15 cellular contexts compared by ENCODE assay signal in the genomic region with DNA sequence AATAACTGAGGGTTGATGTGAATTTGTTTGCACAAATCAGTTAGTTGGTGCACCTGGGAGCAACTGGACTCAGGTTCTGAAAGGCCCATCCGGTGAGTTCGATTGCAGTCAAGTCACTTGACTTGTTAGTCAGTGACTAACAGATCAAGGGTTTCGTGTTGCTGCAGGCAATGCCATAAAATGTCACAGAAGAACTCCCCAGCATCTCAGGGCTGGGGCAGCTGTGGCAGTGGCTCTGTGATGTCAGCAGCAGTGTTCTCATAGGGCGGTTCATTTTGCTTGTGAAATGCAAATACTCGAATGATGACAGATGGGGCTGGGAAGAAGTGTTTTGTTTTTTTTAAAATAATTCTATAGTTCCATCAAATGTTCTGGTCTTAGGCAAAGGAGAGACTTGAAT.
DNase-seq lines count a peak whose midpoint lies in the region; ATAC-seq and TF ChIP-seq lines count a peak whose summit lies in the region.
"Had no signal": no experiment of that assay in that cellular context is flagged by ENCODE, and none has a peak within 500 bp of the region (broad histone marks: within the 10 kb centered on the region; RNA-seq: fewer than 3 reads in every experiment).

No MANE protein-coding gene starts in this region.

- no peaks in the 10 kb centered on the region for H3K9me3 Mint-ChIP-seq in activated naive CD4-positive, alpha-beta T cell treated with anti-CD3 and anti-CD28 coated beads, Interleukin-2, amount 10 ng/mL, durations not matched to agents 7 days and 5 days
- H3K9me3 Mint-ChIP-seq: activated CD8-positive, alpha-beta T cell treated with anti-CD3 and anti-CD28 coated beads for 36 hours had no signal

- no peak overlapping the region for H3K4me3 Mint-ChIP-seq in activated naive CD4-positive, alpha-beta T cell treated with anti-CD3 and anti-CD28 coated beads, Interleukin-2, amount 10 ng/mL, durations not matched to agents 7 days and 5 days
- H3K4me3 Mint-ChIP-seq: activated CD8-positive, alpha-beta T cell treated with anti-CD3 and anti-CD28 coated beads for 36 hours had no signal

- no peak overlapping the region for H3K4me3 ChIP-seq in prostate gland
- H3K4me3 ChIP-seq: gastroesophageal sphincter had no signal

- no peak for TF ChIP-seq CTCF in prostate gland (IDR thresholded peaks at IDR 0.05)

- peak; percentile 89 for DNase-seq in DMS153 (lab: John Stamatoyannopoulos, UW)
- DNase-seq in NCI-H2107 treated with DMSO at 0.1 percent for 48 hours (lab: John Stamatoyannopoulos, UW; ENCODE audit: unreplicated experiment), result peak; percentile 58
- peak in 49 of 61 donors; percentile 2 to 81 (median 40) for DNase-seq in caudate nucleus (lab: John Stamatoyannopoulos, UW)
- peak; percentile 23 for DNase-seq in middle frontal gyrus (ENCODE audit: extremely low spot score, low spot score)
- no peak for DNase-seq in activated naive CD4-positive, alpha-beta T cell treated with anti-CD3 and anti-CD28 coated beads, Interleukin-2, amount 10 ng/mL, durations not matched to agents 7 days and 5 days
- no peak for DNase-seq in SKM-1 (lab: John Stamatoyannopoulos, UW; ENCODE audit: unreplicated experiment)
- DNase-seq in prostate gland (ENCODE audit: low spot score), result no peak
- DNase-seq: activated CD8-positive, alpha-beta T cell treated with anti-CD3 and anti-CD28 coated beads for 36 hours; COR-L47; kidney; WERI-Rb-1 had no signal

- no peak overlapping the region for H3K27ac Mint-ChIP-seq in activated naive CD4-positive, alpha-beta T cell treated with anti-CD3 and anti-CD28 coated beads, Interleukin-2, amount 10 ng/mL, durations not matched to agents 7 days and 5 days
- H3K27ac Mint-ChIP-seq: activated CD8-positive, alpha-beta T cell treated with anti-CD3 and anti-CD28 coated beads for 36 hours; progenitor cell of endocrine pancreas had no signal

- TF ChIP-seq POLR2A in prostate gland (IDR thresholded peaks at IDR 0.05), result no peak

- peak overlapping the region; percentile 96 for H3K27ac ChIP-seq in caudate nucleus (ENCODE audit: low read depth, low read length)
- H3K27ac ChIP-seq in prostate gland, result no peak overlapping the region
- H3K27ac ChIP-seq: gastroesophageal sphincter, HL-60, WERI-Rb-1 had no signal

- WGBS in prostate gland, result 69% methylated on average over 5 of the region's 5 CpGs

- no peaks in the 10 kb centered on the region for H3K4me1 ChIP-seq in prostate gland (replicated peaks)

- no peak for ATAC-seq in GM19463 (IDR thresholded peaks at IDR 0.05; ENCODE audit: unreplicated experiment)
- ATAC-seq: activated CD8-positive, alpha-beta T cell treated with anti-CD3 and anti-CD28 coated beads for 36 hours; gastroesophageal sphincter had no signal

- H3K36me3 ChIP-seq in prostate gland, result no peaks in the 10 kb centered on the region
- H3K36me3 ChIP-seq: gastroesophageal sphincter, WERI-Rb-1 had no signal

- intact Hi-C loops in prostate gland (cut with DNase I), result no loop called here

- CTCF ChIA-PET in activated naive CD4-positive, alpha-beta T cell treated with anti-CD3 and anti-CD28 coated beads, Interleukin-2, amount 10 ng/mL, durations not matched to agents 7 days and 5 days (lab: Charles Lee), result no interaction called here

- H3K36me3 Mint-ChIP-seq in activated naive CD4-positive, alpha-beta T cell treated with anti-CD3 and anti-CD28 coated beads, Interleukin-2, amount 10 ng/mL, durations not matched to agents 7 days and 5 days, result no peaks in the 10 kb centered on the region

- no peaks in the 10 kb centered on the region for H3K27me3 ChIP-seq in prostate gland (replicated peaks; ENCODE audit: insufficient read depth)
- H3K27me3 ChIP-seq: gastroesophageal sphincter had no signal

- H3K4me1 Mint-ChIP-seq in activated naive CD4-positive, alpha-beta T cell treated with anti-CD3 and anti-CD28 coated beads, Interleukin-2, amount 10 ng/mL, durations not matched to agents 7 days and 5 days, result no peaks in the 10 kb centered on the region

- H3K9me3 ChIP-seq in prostate gland, result no peaks in the 10 kb centered on the region
- H3K9me3 ChIP-seq: gastroesophageal sphincter had no signal

- no peaks in the 10 kb centered on the region for H3K27me3 Mint-ChIP-seq in activated naive CD4-positive, alpha-beta T cell treated with anti-CD3 and anti-CD28 coated beads, Interleukin-2, amount 10 ng/mL, durations not matched to agents 7 days and 5 days
- H3K27me3 Mint-ChIP-seq: activated CD8-positive, alpha-beta T cell treated with anti-CD3 and anti-CD28 coated beads for 36 hours; progenitor cell of endocrine pancreas had no signal

Comparison
In these comparisons a context has a peak if more than half of its experiments do, and no peak if none do; other contexts are left out.
1. DNase-seq: peak in DMS153 (single experiment), NCI-H2107 treated with DMSO at 0.1 percent for 48 hours (single experiment), caudate nucleus (49 of 61) and middle frontal gyrus (single experiment); none in activated naive CD4-positive, alpha-beta T cell treated with anti-CD3 and anti-CD28 coated beads, Interleukin-2, amount 10 ng/mL, durations not matched to agents 7 days and 5 days (single experiment), SKM-1 (single experiment) and prostate gland (single experiment).